9 cellular contexts compared by ENCODE assay signal in genomic region chr5:124648902-124649467, GRCh38.
A peak's percentile ranks its signal among the peaks of the same experiment; 100 is the strongest.
DNase-seq lines count a peak whose midpoint lies in the region; ATAC-seq, FAIRE-seq and TF ChIP-seq lines count a peak whose summit lies in the region.
"Had no signal": no experiment of that assay in that cellular context is flagged by ENCODE, and none has a peak within 500 bp of the region (broad histone marks: within the 10 kb centered on the region; RNA-seq: fewer than 3 reads in every experiment).

No MANE protein-coding gene starts in this region.

- H3K9ac ChIP-seq in iPS-15b (ENCODE audit: low read depth, low read length): peak overlapping the region; percentile 10
- no peak overlapping the region for H3K9ac ChIP-seq in smooth muscle cell (ENCODE audit: low read depth)

- no peak for ATAC-seq in HG02763 (IDR thresholded peaks at IDR 0.05; ENCODE audit: unreplicated experiment)

- H3K4me2 ChIP-seq in smooth muscle cell: peak overlapping the region; percentile 91

- H3F3A ChIP-seq in smooth muscle cell (ENCODE audit: low read depth): peaks cover 20% of the 10 kb centered on the region

- FAIRE-seq in urothelium cell line (lab: Jason Lieb, UNC): no peak

- H3K4me3 ChIP-seq in iPS-15b (ENCODE audit: low read depth, low read length) (no peak overlapping the region), smooth muscle cell (no peak overlapping the region)

- H2AFZ ChIP-seq in smooth muscle cell (ENCODE audit: low read depth): no peak overlapping the region

- H3K79me2 ChIP-seq in smooth muscle cell (ENCODE audit: low read depth): peaks cover 6% of the 10 kb centered on the region

- peaks cover 2% of the 10 kb centered on the region for H4K20me1 ChIP-seq in smooth muscle cell (ENCODE audit: low read depth)

- H3K4me1 ChIP-seq in iPS-15b (ENCODE audit: control insufficient read depth, insufficient read depth, low read length): peaks cover 15% of the 10 kb centered on the region
- peaks cover 56% of the 10 kb centered on the region for H3K4me1 ChIP-seq in smooth muscle cell (ENCODE audit: low read depth)

- H3K27me3 ChIP-seq in iPS-15b (ENCODE audit: control insufficient read depth, insufficient read depth, low read length): no peaks in the 10 kb centered on the region
- H3K27me3 ChIP-seq in smooth muscle cell (ENCODE audit: low read depth): no peaks in the 10 kb centered on the region
- H3K27me3 ChIP-seq: upper lobe of right lung had no signal

- H3K27ac ChIP-seq in smooth muscle cell (ENCODE audit: low read depth): peak overlapping the region; percentile 64
- H3K27ac ChIP-seq: upper lobe of right lung had no signal

- no peak for TF ChIP-seq CTCF in smooth muscle cell (IDR thresholded peaks at IDR 0.05; ENCODE audit: borderline replicate concordance, insufficient read depth, poor library complexity, severe bottlenecking)

- H3K36me3 ChIP-seq in iPS-15b (ENCODE audit: control insufficient read depth, insufficient read depth, low read length) (peaks cover 19% of the 10 kb centered on the region), smooth muscle cell (ENCODE audit: low read depth) (no peaks in the 10 kb centered on the region)

- no peaks in the 10 kb centered on the region for H3K9me3 ChIP-seq in iPS-15b (ENCODE audit: control insufficient read depth, insufficient read depth, low read length)
- no peaks in the 10 kb centered on the region for H3K9me3 ChIP-seq in smooth muscle cell (replicated peaks; ENCODE audit: low read depth)
- H3K9me3 ChIP-seq: upper lobe of right lung had no signal

- DNase-seq in NCI-H1092 treated with DMSO at 0.1 percent for 48 hours (lab: John Stamatoyannopoulos, UW): peak; percentile 48
- no peak for DNase-seq in NCI-H1092 (lab: John Stamatoyannopoulos, UW)
- peak; percentile 70 for DNase-seq in SHP77 treated with DMSO at 0.1 percent for 48 hours (lab: John Stamatoyannopoulos, UW)
- no peak for DNase-seq in smooth muscle cell (lab: John Stamatoyannopoulos, UW; ENCODE audit: unreplicated experiment)
- DNase-seq in stimulated activated CD4-positive, alpha-beta T cell treated with anti-CD3 and anti-CD28 coated beads, Interleukin-12 subunit alpha, Interleukin-12 subunit beta, amount 100 ng/mL, for 4 hours: no peak
- no peak for DNase-seq in urothelium cell line (ENCODE audit: low spot score)

- WGBS in smooth muscle cell (ENCODE audit: low lambda C conversion rate): 73% methylated on average over 9 of the region's 9 CpGs

Comparison
In these comparisons a context has a peak if more than half of its experiments do, and no peak if none do; other contexts are left out.
1. DNase-seq: peak in NCI-H1092 treated with DMSO at 0.1 percent for 48 hours (single experiment) and SHP77 treated with DMSO at 0.1 percent for 48 hours (single experiment); none in NCI-H1092 (single experiment), smooth muscle cell (single experiment), stimulated activated CD4-positive, alpha-beta T cell treated with anti-CD3 and anti-CD28 coated beads, Interleukin-12 subunit alpha, Interleukin-12 subunit beta, amount 100 ng/mL, for 4 hours (single experiment) and urothelium cell line (single experiment).